Comparison of ENCODE assay signal across 1 cellular context in the genomic region with DNA sequence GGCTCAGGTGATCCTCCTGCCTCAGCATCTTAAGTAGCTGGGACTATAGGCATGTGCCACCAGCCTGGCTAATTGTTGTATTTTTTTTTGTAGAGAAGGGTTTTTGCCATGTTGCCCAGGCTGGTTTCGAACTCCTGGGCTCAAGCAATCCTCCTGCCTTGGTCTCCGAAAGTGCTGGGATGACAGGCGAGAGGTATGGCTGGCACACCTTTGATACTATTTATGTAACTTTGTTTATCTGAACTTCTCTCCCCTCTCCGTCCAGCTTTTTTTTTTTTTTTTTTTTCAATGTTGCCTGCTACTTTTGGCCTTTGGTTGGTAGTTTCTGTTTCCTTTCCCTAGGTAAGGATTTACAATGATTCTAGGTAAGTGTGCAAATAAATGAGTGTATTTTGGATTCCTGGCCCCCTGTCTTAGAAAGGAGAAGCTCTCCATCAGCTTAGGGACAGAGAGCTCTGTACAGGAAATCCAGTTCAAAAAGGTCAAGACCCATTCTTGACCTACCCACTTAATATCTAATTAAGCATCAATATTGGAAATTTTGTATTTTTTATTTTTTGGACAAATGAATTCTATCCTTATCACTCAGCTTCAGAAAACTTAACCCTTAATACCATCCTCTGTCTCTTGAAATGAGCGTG.
TF ChIP-seq lines count a peak whose summit lies in the region.

No MANE protein-coding gene starts in this region.

TF ChIP-seq in endothelial cell of umbilical vein, 7 proteins besides CTCF, POLR2A, EP300 and RAD21:
- TF ChIP-seq FOS (IDR thresholded peaks at IDR 0.05; ENCODE audit: borderline replicate concordance, insufficient read depth, low read length): no peak
- TF ChIP-seq GATA2 (IDR thresholded peaks at IDR 0.05; ENCODE audit: insufficient read depth, insufficient read length, low read depth, low read length): no peak
- no peak for TF ChIP-seq POLR2AphosphoS5 (IDR thresholded peaks at IDR 0.05; ENCODE audit: insufficient read depth, low read depth, low read length)
- TF ChIP-seq EZH2 (IDR thresholded peaks at IDR 0.05; ENCODE audit: borderline replicate concordance, low read depth, low read length, severe bottlenecking): no peak
- no peak for TF ChIP-seq MYC (IDR thresholded peaks at IDR 0.05; ENCODE audit: low read depth, low read length)
- TF ChIP-seq JUN (IDR thresholded peaks at IDR 0.05; ENCODE audit: borderline replicate concordance, insufficient read depth, insufficient read length, low read depth): no peak
- TF ChIP-seq, protein P1, sequence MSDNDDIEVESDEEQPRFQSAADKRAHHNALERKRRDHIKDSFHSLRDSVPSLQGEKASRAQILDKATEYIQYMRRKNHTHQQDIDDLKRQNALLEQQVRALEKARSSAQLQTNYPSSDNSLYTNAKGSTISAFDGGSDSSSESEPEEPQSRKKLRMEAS (IDR thresholded peaks at IDR 0.05; ENCODE audit: insufficient read depth, insufficient read length): no peak
